In genomic region chr20:59751075-59751711, GRCh38 we compare ENCODE assay signal across 8 cellular contexts.
A peak's percentile ranks its signal among the peaks of the same experiment; 100 is the strongest.
DNase-seq lines count a peak whose midpoint lies in the region; ATAC-seq and TF ChIP-seq lines count a peak whose summit lies in the region.

No MANE protein-coding gene starts in this region.

- no peaks in the 10 kb centered on the region for H3K27me3 ChIP-seq in dorsolateral prefrontal cortex
- H3K27me3 ChIP-seq in mesendoderm (ENCODE audit: insufficient read depth, low read length, poor library complexity), result no peaks in the 10 kb centered on the region
- H3K27me3 ChIP-seq in upper lobe of right lung, result peaks cover 41% of the 10 kb centered on the region

- H3K27me3 Mint-ChIP-seq in CD14-positive monocyte (ENCODE audit: low read depth in 3 of 3), result peaks cover 76 to 93% (median 80%) of the 10 kb centered on the region in 3 donors

- ATAC-seq in GM18498 (IDR thresholded peaks at IDR 0.05; ENCODE audit: unreplicated experiment) (peak; percentile 63), upper lobe of right lung (peak; percentile 87)

- H3K27ac Mint-ChIP-seq in CD14-positive monocyte, result peak overlapping the region in 2 of 7 donors; percentile 42 to 51

- no peak overlapping the region for H2BK15ac ChIP-seq in mesendoderm (replicated peaks; ENCODE audit: low read depth)

- no peaks in the 10 kb centered on the region for H3K79me2 ChIP-seq in mesendoderm (ENCODE audit: control insufficient read depth, insufficient read depth, low read length)

- H3K36me3 ChIP-seq in mesendoderm (ENCODE audit: control insufficient read depth, insufficient read depth, low read length), result no peaks in the 10 kb centered on the region
- no peaks in the 10 kb centered on the region for H3K36me3 ChIP-seq in upper lobe of right lung

- H3K56ac ChIP-seq in mesendoderm (ENCODE audit: low read length), result no peak overlapping the region

- TF ChIP-seq CTCF in CD14-positive monocyte (IDR thresholded peaks at IDR 0.05) (peak; percentile 90), dorsolateral prefrontal cortex (IDR thresholded peaks at IDR 0.05 in 54 of 56, conservative IDR thresholded peaks at IDR 0.05 in 2 of 56; ENCODE audit: low read depth in 1 of 56, partially characterized antibody in 56 of 56) (peak; percentile 66 to 97 (median 92)), upper lobe of right lung (IDR thresholded peaks at IDR 0.05) (peak; percentile 75)

- intact Hi-C loops in CD14-positive monocyte (cut with micrococcal nuclease), result loop anchor here (2.0 to 5.0 kb wide), 3 partner anchors 150 to 180 kb away; no protein-coding TSS in a partner anchor
- intact Hi-C loops in dorsolateral prefrontal cortex (cut with DNase I), result loop anchor here (1.0 to 5.0 kb wide), 5 partner anchors 104 to 180 kb away; no protein-coding TSS in a partner anchor
- intact Hi-C loops in upper lobe of right lung (cut with DNase I), result loop anchor here (10.0 kb wide), 1 partner anchor 146 kb away; the partner anchor contains the start of gene PHACTR3

- no peak overlapping the region for H3K23ac ChIP-seq in mesendoderm (ENCODE audit: low read length)

- H3K4me1 ChIP-seq in mesendoderm (ENCODE audit: control insufficient read depth, low read depth, low read length) (no peaks in the 10 kb centered on the region), upper lobe of right lung (peaks cover 18% of the 10 kb centered on the region)

- DNase-seq in CD14-positive monocyte (ENCODE audit: low spot score), result peak; percentile 82
- peak; percentile 78 for DNase-seq in HK-2 (ENCODE audit: unreplicated experiment)
- peak; percentile 67 for DNase-seq in RKO (ENCODE audit: low spot score)
- DNase-seq in dorsolateral prefrontal cortex, result peak; percentile 79 to 93 (median 86)
- DNase-seq in mesendoderm, result peak; percentile 65
- peak; percentile 83 for DNase-seq in upper lobe of right lung
- no peak for DNase-seq in T1000 (lab: John Stamatoyannopoulos, UW)

- H2BK120ac ChIP-seq in mesendoderm (ENCODE audit: low read depth, low read length), result no peak overlapping the region

- H3K9ac ChIP-seq in mesendoderm (ENCODE audit: low read length), result no peak overlapping the region

- H3K4me3 ChIP-seq in dorsolateral prefrontal cortex (peak overlapping the region in 20 of 59 donors; percentile 4 to 48 (median 28)), mesendoderm (ENCODE audit: low read length) (no peak overlapping the region), upper lobe of right lung (no peak overlapping the region)

- peaks cover 0 to 7% (median 0%) of the 10 kb centered on the region in 7 donors for H3K9me3 Mint-ChIP-seq in CD14-positive monocyte

- H3K4me3 Mint-ChIP-seq in CD14-positive monocyte, result peak overlapping the region in 1 of 2 donors; percentile 88

- no peak overlapping the region for H2AK5ac ChIP-seq in mesendoderm (ENCODE audit: low read length)

- H3K4me1 Mint-ChIP-seq in CD14-positive monocyte, result peaks cover 37% of the 10 kb centered on the region

- no peaks in the 10 kb centered on the region for H3K9me3 ChIP-seq in upper lobe of right lung

- no peaks in the 10 kb centered on the region for H3K79me1 ChIP-seq in mesendoderm (ENCODE audit: low read length)

- H4K8ac ChIP-seq in mesendoderm (ENCODE audit: low read depth, low read length), result no peak overlapping the region

- H3K36me3 Mint-ChIP-seq in CD14-positive monocyte, result peaks cover 3 to 4% of the 10 kb centered on the region in 2 donors

- no peak overlapping the region for H4K5ac ChIP-seq in mesendoderm (ENCODE audit: low read length)

- no peak overlapping the region for H3K18ac ChIP-seq in mesendoderm (ENCODE audit: low read length)

- no peak overlapping the region for H3K4me2 ChIP-seq in mesendoderm (ENCODE audit: low read length)

- H3K27ac ChIP-seq in dorsolateral prefrontal cortex, result peak overlapping the region in 50 of 59 donors; percentile 6 to 82 (median 64)
- no peak overlapping the region for H3K27ac ChIP-seq in mesendoderm (ENCODE audit: low read depth, low read length)
- H3K27ac ChIP-seq in upper lobe of right lung, result no peak overlapping the region

- WGBS in mesendoderm (ENCODE audit: extremely low coverage, insufficient coverage, low lambda C conversion rate), result no CpG with 5 or more reads among the region's 21 CpGs

- no peak overlapping the region for H2BK5ac ChIP-seq in mesendoderm (ENCODE audit: low read length)

- no peak overlapping the region for H3K4ac ChIP-seq in mesendoderm (ENCODE audit: low read depth, low read length)

Comparison
In these comparisons a context has a peak if more than half of its experiments do, and no peak if none do; other contexts are left out.
1. H3K27ac ChIP-seq: peak in dorsolateral prefrontal cortex (50 of 59); none in mesendoderm (single experiment) and upper lobe of right lung (single experiment).
2. Peak in every context shown above with its lines, with median percentiles within 50 percentile points of each other: CTCF ChIP-seq.